1 cellular context compared by ENCODE assay signal in the genomic region with DNA sequence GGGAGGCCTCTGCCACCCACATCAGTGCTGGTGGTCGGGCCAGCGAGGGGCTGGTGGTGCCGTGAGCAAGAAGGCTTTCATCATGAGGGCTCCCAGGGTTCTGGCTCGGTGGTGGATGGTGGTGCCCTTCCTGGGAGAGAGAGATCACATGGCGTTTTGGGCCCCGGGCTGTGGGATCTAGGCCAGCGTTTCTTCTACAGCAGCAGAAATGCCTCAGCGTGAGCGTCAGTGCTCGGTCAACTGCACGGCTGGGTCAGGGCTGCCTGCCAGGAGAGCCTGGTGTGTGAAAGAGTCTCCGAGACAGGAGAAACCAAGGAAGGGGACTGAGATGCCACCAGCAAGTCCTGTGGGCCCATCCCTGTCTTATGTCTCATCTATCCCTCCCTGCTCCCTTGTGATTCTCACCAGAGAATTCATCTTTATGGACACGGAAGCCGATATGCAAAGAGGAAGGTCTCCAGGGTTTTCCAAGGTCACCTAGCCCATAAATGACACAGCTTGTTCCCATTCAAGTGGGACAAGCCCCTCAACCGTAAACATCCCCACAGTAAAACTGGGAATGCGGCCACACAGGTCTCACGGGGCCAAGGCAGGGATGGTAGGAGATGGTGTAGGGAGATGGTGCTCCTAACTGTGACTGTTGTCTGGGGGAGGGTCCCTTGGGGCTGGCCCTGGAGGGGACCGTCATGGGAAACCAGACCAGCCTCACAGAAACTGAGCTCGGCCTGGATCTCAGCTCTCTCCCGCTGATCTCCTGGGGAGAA.
TF ChIP-seq lines count a peak whose summit lies in the region.

No MANE protein-coding gene starts in this region.

TF ChIP-seq in WTC11, 78 proteins besides CTCF, POLR2A, EP300 and RAD21 (continued from another document):
- TF ChIP-seq, protein P1, sequence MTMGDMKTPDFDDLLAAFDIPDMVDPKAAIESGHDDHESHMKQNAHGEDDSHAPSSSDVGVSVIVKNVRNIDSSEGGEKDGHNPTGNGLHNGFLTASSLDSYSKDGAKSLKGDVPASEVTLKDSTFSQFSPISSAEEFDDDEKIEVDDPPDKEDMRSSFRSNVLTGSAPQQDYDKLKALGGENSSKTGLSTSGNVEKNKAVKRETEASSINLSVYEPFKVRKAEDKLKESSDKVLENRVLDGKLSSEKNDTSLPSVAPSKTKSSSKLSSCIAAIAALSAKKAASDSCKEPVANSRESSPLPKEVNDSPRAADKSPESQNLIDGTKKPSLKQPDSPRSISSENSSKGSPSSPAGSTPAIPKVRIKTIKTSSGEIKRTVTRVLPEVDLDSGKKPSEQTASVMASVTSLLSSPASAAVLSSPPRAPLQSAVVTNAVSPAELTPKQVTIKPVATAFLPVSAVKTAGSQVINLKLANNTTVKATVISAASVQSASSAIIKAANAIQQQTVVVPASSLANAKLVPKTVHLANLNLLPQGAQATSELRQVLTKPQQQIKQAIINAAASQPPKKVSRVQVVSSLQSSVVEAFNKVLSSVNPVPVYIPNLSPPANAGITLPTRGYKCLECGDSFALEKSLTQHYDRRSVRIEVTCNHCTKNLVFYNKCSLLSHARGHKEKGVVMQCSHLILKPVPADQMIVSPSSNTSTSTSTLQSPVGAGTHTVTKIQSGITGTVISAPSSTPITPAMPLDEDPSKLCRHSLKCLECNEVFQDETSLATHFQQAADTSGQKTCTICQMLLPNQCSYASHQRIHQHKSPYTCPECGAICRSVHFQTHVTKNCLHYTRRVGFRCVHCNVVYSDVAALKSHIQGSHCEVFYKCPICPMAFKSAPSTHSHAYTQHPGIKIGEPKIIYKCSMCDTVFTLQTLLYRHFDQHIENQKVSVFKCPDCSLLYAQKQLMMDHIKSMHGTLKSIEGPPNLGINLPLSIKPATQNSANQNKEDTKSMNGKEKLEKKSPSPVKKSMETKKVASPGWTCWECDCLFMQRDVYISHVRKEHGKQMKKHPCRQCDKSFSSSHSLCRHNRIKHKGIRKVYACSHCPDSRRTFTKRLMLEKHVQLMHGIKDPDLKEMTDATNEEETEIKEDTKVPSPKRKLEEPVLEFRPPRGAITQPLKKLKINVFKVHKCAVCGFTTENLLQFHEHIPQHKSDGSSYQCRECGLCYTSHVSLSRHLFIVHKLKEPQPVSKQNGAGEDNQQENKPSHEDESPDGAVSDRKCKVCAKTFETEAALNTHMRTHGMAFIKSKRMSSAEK (CRISPR knock-in tag; IDR thresholded peaks at IDR 0.05; ENCODE audit: borderline replicate concordance) = no peak
- TF ChIP-seq ZNF671 (CRISPR knock-in tag; IDR thresholded peaks at IDR 0.05) (no peak), NR2C2 (CRISPR knock-in tag; IDR thresholded peaks at IDR 0.05) (no peak), TEAD4 (CRISPR knock-in tag; IDR thresholded peaks at IDR 0.05) (no peak), NFE2L1 (CRISPR knock-in tag; IDR thresholded peaks at IDR 0.05) (no peak), ZNF423 (CRISPR knock-in tag; IDR thresholded peaks at IDR 0.05) (no peak), NR3C1 (CRISPR knock-in tag; conservative IDR thresholded peaks at IDR 0.05; ENCODE audit: low read depth) (no peak)
- TF ChIP-seq, protein P2, sequence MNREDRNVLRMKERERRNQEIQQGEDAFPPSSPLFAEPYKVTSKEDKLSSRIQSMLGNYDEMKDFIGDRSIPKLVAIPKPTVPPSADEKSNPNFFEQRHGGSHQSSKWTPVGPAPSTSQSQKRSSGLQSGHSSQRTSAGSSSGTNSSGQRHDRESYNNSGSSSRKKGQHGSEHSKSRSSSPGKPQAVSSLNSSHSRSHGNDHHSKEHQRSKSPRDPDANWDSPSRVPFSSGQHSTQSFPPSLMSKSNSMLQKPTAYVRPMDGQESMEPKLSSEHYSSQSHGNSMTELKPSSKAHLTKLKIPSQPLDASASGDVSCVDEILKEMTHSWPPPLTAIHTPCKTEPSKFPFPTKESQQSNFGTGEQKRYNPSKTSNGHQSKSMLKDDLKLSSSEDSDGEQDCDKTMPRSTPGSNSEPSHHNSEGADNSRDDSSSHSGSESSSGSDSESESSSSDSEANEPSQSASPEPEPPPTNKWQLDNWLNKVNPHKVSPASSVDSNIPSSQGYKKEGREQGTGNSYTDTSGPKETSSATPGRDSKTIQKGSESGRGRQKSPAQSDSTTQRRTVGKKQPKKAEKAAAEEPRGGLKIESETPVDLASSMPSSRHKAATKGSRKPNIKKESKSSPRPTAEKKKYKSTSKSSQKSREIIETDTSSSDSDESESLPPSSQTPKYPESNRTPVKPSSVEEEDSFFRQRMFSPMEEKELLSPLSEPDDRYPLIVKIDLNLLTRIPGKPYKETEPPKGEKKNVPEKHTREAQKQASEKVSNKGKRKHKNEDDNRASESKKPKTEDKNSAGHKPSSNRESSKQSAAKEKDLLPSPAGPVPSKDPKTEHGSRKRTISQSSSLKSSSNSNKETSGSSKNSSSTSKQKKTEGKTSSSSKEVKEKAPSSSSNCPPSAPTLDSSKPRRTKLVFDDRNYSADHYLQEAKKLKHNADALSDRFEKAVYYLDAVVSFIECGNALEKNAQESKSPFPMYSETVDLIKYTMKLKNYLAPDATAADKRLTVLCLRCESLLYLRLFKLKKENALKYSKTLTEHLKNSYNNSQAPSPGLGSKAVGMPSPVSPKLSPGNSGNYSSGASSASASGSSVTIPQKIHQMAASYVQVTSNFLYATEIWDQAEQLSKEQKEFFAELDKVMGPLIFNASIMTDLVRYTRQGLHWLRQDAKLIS (CRISPR knock-in tag; IDR thresholded peaks at IDR 0.05; ENCODE audit: borderline replicate concordance) = no peak
- TF ChIP-seq, protein P3, sequence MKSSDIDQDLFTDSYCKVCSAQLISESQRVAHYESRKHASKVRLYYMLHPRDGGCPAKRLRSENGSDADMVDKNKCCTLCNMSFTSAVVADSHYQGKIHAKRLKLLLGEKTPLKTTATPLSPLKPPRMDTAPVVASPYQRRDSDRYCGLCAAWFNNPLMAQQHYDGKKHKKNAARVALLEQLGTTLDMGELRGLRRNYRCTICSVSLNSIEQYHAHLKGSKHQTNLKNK (CRISPR knock-in tag; IDR thresholded peaks at IDR 0.05) = no peak
